In genomic region chr3:182837855-182838454, GRCh38 we compare ENCODE assay signal across 9 cellular contexts. TPM values are rescaled to one million over a fixed set of nuclear protein-coding genes. Genes with fewer than 3 reads are reported as not detected.
A peak's percentile ranks its signal among the peaks of the same experiment; 100 is the strongest.
DNase-seq lines count a peak whose midpoint lies in the region; ATAC-seq and TF ChIP-seq lines count a peak whose summit lies in the region.
"Had no signal": no experiment of that assay in that cellular context is flagged by ENCODE, and none has a peak within 500 bp of the region (broad histone marks: within the 10 kb centered on the region; RNA-seq: fewer than 3 reads in every experiment).

No MANE protein-coding gene starts in this region.

- H3K9me3 ChIP-seq in Peyer's patch (no peaks in the 10 kb centered on the region), thoracic aorta (no peaks in the 10 kb centered on the region), aorta (ENCODE audit: control insufficient read depth, low read length) (no peaks in the 10 kb centered on the region)

- ATAC-seq in thoracic aorta (ENCODE audit: insufficient number of reproducible peaks, low FRiP score, low read depth) (no peak), aorta (ENCODE audit: low FRiP score) (no peak)

- intact Hi-C loops in aorta (cut with DNase I): loop anchor here (2.0 to 5.0 kb wide), 2 partner anchors 123 to 126 kb away; no protein-coding TSS in a partner anchor

- no peaks in the 10 kb centered on the region for H3K4me1 ChIP-seq in Peyer's patch
- H3K4me1 ChIP-seq in thoracic aorta (ENCODE audit: control insufficient read depth in 1 of 2, low read depth in 2 of 2): peaks cover 0 to 6% of the 10 kb centered on the region in 2 donors
- H3K4me1 ChIP-seq in aorta (ENCODE audit: control insufficient read depth in 1 of 2, insufficient read depth in 2 of 2, low read length in 2 of 2): no peaks in the 10 kb centered on the region

- 10 to 16% methylated on average over 3 of the region's 3 CpGs for WGBS in aorta, 2 donors

- no peak overlapping the region for H3K4me3 ChIP-seq in Peyer's patch
- no peak overlapping the region for H3K4me3 ChIP-seq in fibroblast of pulmonary artery (replicated peaks; ENCODE audit: low read depth, low read length)
- no peak overlapping the region for H3K4me3 ChIP-seq in thoracic aorta
- no peak overlapping the region for H3K4me3 ChIP-seq in aorta (ENCODE audit: low read length in 2 of 2)

- peak; percentile 31 for DNase-seq in SIG-M5 treated with dmso at 0.1 percent for 504 hours (lab: John Stamatoyannopoulos, UW; ENCODE audit: unreplicated experiment)
- DNase-seq in SIG-M5 (lab: John Stamatoyannopoulos, UW): no peak
- DNase-seq in Peyer's patch: no peak
- peak; percentile 57 for DNase-seq in fibroblast of pulmonary artery (ENCODE audit: low read depth)
- DNase-seq in thoracic aorta (ENCODE audit: low spot score): no peak
- no peak for DNase-seq in aorta
- DNase-seq in HK-2 (ENCODE audit: unreplicated experiment): no peak
- no peak for DNase-seq in ecto neural progenitor cell (ENCODE audit: low spot score)
- DNase-seq: KG1 had no signal

- H3K27me3 ChIP-seq in Peyer's patch: no peaks in the 10 kb centered on the region
- no peaks in the 10 kb centered on the region for H3K27me3 ChIP-seq in thoracic aorta (replicated peaks; ENCODE audit: insufficient read depth)
- H3K27me3 ChIP-seq in aorta (ENCODE audit: control insufficient read depth in 1 of 2, insufficient read depth in 2 of 2, low read length in 1 of 2): no peaks in the 10 kb centered on the region

- TF ChIP-seq POLR2A in Peyer's patch (IDR thresholded peaks at IDR 0.05): no peak

- TF ChIP-seq CTCF in Peyer's patch (IDR thresholded peaks at IDR 0.05) (peak in 4 of 6 experiments; percentile 30 to 63 (median 56)), fibroblast of pulmonary artery (IDR thresholded peaks at IDR 0.05; ENCODE audit: low read length, missing control alignments) (peak; percentile 50), thoracic aorta (IDR thresholded peaks at IDR 0.05) (peak; percentile 38)

- H3K36me3 ChIP-seq in Peyer's patch: peaks cover 0 to 46% (median 0%) of the 10 kb centered on the region in 3 donors
- H3K36me3 ChIP-seq in thoracic aorta: peaks cover 4% of the 10 kb centered on the region
- peaks cover 0 to 1% of the 10 kb centered on the region in 2 donors for H3K36me3 ChIP-seq in aorta (ENCODE audit: control insufficient read depth in 1 of 2, insufficient read depth in 2 of 2, low read length in 1 of 2)

- H3K27ac ChIP-seq in Peyer's patch (no peak overlapping the region), thoracic aorta (no peak overlapping the region), aorta (ENCODE audit: low read depth in 1 of 2, low read length in 2 of 2) (no peak overlapping the region)

RNA-seq across cellular contexts. Expression of gene ATP11B, which starts 44.7 kb away (rescaled TPM):
- total RNA-seq in Peyer's patch (100 to 1,000 TPM in 3 of 4 donors, 10 to 100 TPM in 1; 93.3 to 145 (median 116) TPM), thoracic aorta (10 to 100 TPM; 68.8 to 68.9 TPM), aorta (10 to 100 TPM; 62.5 to 70.3 TPM)
- 10 to 100 TPM in 1 of 2 donors, 1 to 10 TPM in 1; 8.9 to 12.4 TPM for polyA plus RNA-seq in aorta

Comparison
In these comparisons a context has a peak if more than half of its experiments do, and no peak if none do; other contexts are left out.
1. DNase-seq: peak in SIG-M5 treated with dmso at 0.1 percent for 504 hours (single experiment) and fibroblast of pulmonary artery (single experiment); none in SIG-M5 (single experiment), Peyer's patch (0 of 3), thoracic aorta (single experiment), aorta (0 of 2), HK-2 (single experiment) and ecto neural progenitor cell (single experiment).
2. Peak in every context shown above with its lines, with median percentiles within 50 percentile points of each other: CTCF ChIP-seq.